ENCODE assay signal across 1 cellular context in genomic region chr10:86361134-86362128, GRCh38.
TF ChIP-seq lines count a peak whose summit lies in the region.

No MANE protein-coding gene starts in this region.

TF ChIP-seq in HepG2, 621 proteins besides CTCF, POLR2A, EP300 and RAD21 (continued from another document):
- TF ChIP-seq HMGXB4 (CRISPR knock-in tag; IDR thresholded peaks at IDR 0.05; ENCODE audit: borderline replicate concordance in 1 of 2, low read depth in 1 of 2) (no peak), DR1 (CRISPR knock-in tag; IDR thresholded peaks at IDR 0.05) (no peak), ZNF710 (CRISPR knock-in tag; IDR thresholded peaks at IDR 0.05; ENCODE audit: borderline replicate concordance) (no peak), TEAD2 (CRISPR knock-in tag; IDR thresholded peaks at IDR 0.05) (no peak), SOX6 (IDR thresholded peaks at IDR 0.05) (no peak), SOX6 (CRISPR knock-in tag; IDR thresholded peaks at IDR 0.05) (peak; percentile 42; the same call in 1 of the 2 replicates), ARID3A (IDR thresholded peaks at IDR 0.05; ENCODE audit: low read depth, low read length) (peak; percentile 47; the same call in 1 of the 2 replicates), TGIF2 (CRISPR knock-in tag; IDR thresholded peaks at IDR 0.05) (no peak), RFXANK (CRISPR knock-in tag; IDR thresholded peaks at IDR 0.05) (no peak), MTF1 (CRISPR knock-in tag; IDR thresholded peaks at IDR 0.05) (no peak), ZNF142 (CRISPR knock-in tag; IDR thresholded peaks at IDR 0.05) (no peak), ATF1 (CRISPR knock-in tag; IDR thresholded peaks at IDR 0.05) (no peak), ASH2L (IDR thresholded peaks at IDR 0.05; ENCODE audit: insufficient read length, low read depth, low read length) (peak; percentile 41), ZNF160 (CRISPR knock-in tag; IDR thresholded peaks at IDR 0.05) (no peak), ZNF552 (CRISPR knock-in tag; IDR thresholded peaks at IDR 0.05; ENCODE audit: borderline replicate concordance) (no peak), HNF4G (IDR thresholded peaks at IDR 0.05; ENCODE audit: borderline replicate concordance, low read depth, low read length) (peak; percentile 34; the same call in 1 of the 2 replicates), HNF4G (CRISPR knock-in tag; IDR thresholded peaks at IDR 0.05; ENCODE audit: borderline replicate concordance, low read depth) (no peak), ZNF788 (CRISPR knock-in tag; IDR thresholded peaks at IDR 0.05; ENCODE audit: borderline replicate concordance) (no peak), NFYC (CRISPR knock-in tag; IDR thresholded peaks at IDR 0.05) (no peak), PAXIP1 (CRISPR knock-in tag; conservative IDR thresholded peaks at IDR 0.05) (peak; percentile 64), IRF1 (CRISPR knock-in tag; IDR thresholded peaks at IDR 0.05; ENCODE audit: low read depth) (no peak), HNF4A (CRISPR knock-in tag; IDR thresholded peaks at IDR 0.05) (0 out of 2 replicates have a peak, but pooled peaks have one; percentile 23), SP2 (CRISPR knock-in tag; IDR thresholded peaks at IDR 0.05) (no peak), ZNF839 (CRISPR knock-in tag; IDR thresholded peaks at IDR 0.05; ENCODE audit: borderline replicate concordance) (no peak), SMAD1 (CRISPR knock-in tag; IDR thresholded peaks at IDR 0.05; ENCODE audit: borderline replicate concordance, low read depth) (no peak), CERS6 (CRISPR knock-in tag; IDR thresholded peaks at IDR 0.05) (no peak), KDM6A (CRISPR knock-in tag; IDR thresholded peaks at IDR 0.05; ENCODE audit: low read depth) (no peak), ZBTB44 (CRISPR knock-in tag; IDR thresholded peaks at IDR 0.05) (no peak), CC2D1A (CRISPR knock-in tag; IDR thresholded peaks at IDR 0.05) (no peak), ZNF33B (CRISPR knock-in tag; IDR thresholded peaks at IDR 0.05) (no peak), FOXK1 (CRISPR knock-in tag; IDR thresholded peaks at IDR 0.05; ENCODE audit: borderline replicate concordance, low read depth) (no peak), NKX3-1 (CRISPR knock-in tag; IDR thresholded peaks at IDR 0.05) (no peak), ZNF720 (CRISPR knock-in tag; IDR thresholded peaks at IDR 0.05) (no peak), CBX2 (IDR thresholded peaks at IDR 0.05; ENCODE audit: low read depth, low read length) (no peak), CBX2 (CRISPR knock-in tag; IDR thresholded peaks at IDR 0.05; ENCODE audit: low read depth) (no peak), ZNF562 (CRISPR knock-in tag; IDR thresholded peaks at IDR 0.05; ENCODE audit: borderline replicate concordance) (no peak), TRAFD1 (CRISPR knock-in tag; IDR thresholded peaks at IDR 0.05; ENCODE audit: borderline replicate concordance) (no peak), SNRNP70 (IDR thresholded peaks at IDR 0.05; ENCODE audit: low read depth, low read length) (no peak)
